In genomic region chr3:53102601-53103147, GRCh38 we compare ENCODE assay signal across 1 cellular context.
TF ChIP-seq lines count a peak whose summit lies in the region.

No MANE protein-coding gene starts in this region.

TF ChIP-seq in HepG2, 621 proteins besides CTCF, POLR2A, EP300 and RAD21:
- TF ChIP-seq SOX5 (CRISPR knock-in tag; IDR thresholded peaks at IDR 0.05; ENCODE audit: borderline replicate concordance) = no peak
- TF ChIP-seq MEIS2 (CRISPR knock-in tag; IDR thresholded peaks at IDR 0.05) = no peak
- TF ChIP-seq TIGD3 (CRISPR knock-in tag; IDR thresholded peaks at IDR 0.05; ENCODE audit: borderline replicate concordance) = no peak
- TF ChIP-seq TFDP2 (CRISPR knock-in tag; IDR thresholded peaks at IDR 0.05) = no peak
- TF ChIP-seq CENPX (CRISPR knock-in tag; IDR thresholded peaks at IDR 0.05) = no peak
- no peak for TF ChIP-seq RFX3 (CRISPR knock-in tag; IDR thresholded peaks at IDR 0.05)
- TF ChIP-seq MXD4 (CRISPR knock-in tag; IDR thresholded peaks at IDR 0.05) = no peak
- TF ChIP-seq TMF1 (CRISPR knock-in tag; IDR thresholded peaks at IDR 0.05; ENCODE audit: low read depth) = no peak
- TF ChIP-seq ZNF7 (CRISPR knock-in tag; IDR thresholded peaks at IDR 0.05) = no peak
- TF ChIP-seq SMAD3 (CRISPR knock-in tag; IDR thresholded peaks at IDR 0.05) = no peak
- TF ChIP-seq ZKSCAN8 (CRISPR knock-in tag; IDR thresholded peaks at IDR 0.05; ENCODE audit: borderline replicate concordance) = no peak
- no peak for TF ChIP-seq NFKB2 (CRISPR knock-in tag; IDR thresholded peaks at IDR 0.05; ENCODE audit: borderline replicate concordance)
- no peak for TF ChIP-seq ZSCAN5A (CRISPR knock-in tag; IDR thresholded peaks at IDR 0.05; ENCODE audit: borderline replicate concordance)
TF ChIP-seq in HepG2: peak in this region for 0.
